In genomic region chr10:88840881-88841280, GRCh38 we compare ENCODE assay signal across 1 cellular context.
TF ChIP-seq lines count a peak whose summit lies in the region.

No MANE protein-coding gene starts in this region.

TF ChIP-seq in A549, 52 proteins besides CTCF, POLR2A, EP300 and RAD21:
- TF ChIP-seq ZFP36 (IDR thresholded peaks at IDR 0.05; ENCODE audit: borderline replicate concordance, partially characterized antibody) (no peak), E2F6 (IDR thresholded peaks at IDR 0.05; ENCODE audit: borderline replicate concordance, low read depth) (no peak), ESRRA (IDR thresholded peaks at IDR 0.05; ENCODE audit: borderline replicate concordance, low read length) (no peak), NPAS2 (CRISPR knock-in tag; IDR thresholded peaks at IDR 0.05; ENCODE audit: borderline replicate concordance) (no peak), FOSL2 (IDR thresholded peaks at IDR 0.05) (no peak), FOSL2 (CRISPR knock-in tag; IDR thresholded peaks at IDR 0.05) (no peak), GATA3 (IDR thresholded peaks at IDR 0.05; ENCODE audit: borderline replicate concordance) (no peak)
